ENCODE assay signal across 11 cellular contexts in the genomic region with DNA sequence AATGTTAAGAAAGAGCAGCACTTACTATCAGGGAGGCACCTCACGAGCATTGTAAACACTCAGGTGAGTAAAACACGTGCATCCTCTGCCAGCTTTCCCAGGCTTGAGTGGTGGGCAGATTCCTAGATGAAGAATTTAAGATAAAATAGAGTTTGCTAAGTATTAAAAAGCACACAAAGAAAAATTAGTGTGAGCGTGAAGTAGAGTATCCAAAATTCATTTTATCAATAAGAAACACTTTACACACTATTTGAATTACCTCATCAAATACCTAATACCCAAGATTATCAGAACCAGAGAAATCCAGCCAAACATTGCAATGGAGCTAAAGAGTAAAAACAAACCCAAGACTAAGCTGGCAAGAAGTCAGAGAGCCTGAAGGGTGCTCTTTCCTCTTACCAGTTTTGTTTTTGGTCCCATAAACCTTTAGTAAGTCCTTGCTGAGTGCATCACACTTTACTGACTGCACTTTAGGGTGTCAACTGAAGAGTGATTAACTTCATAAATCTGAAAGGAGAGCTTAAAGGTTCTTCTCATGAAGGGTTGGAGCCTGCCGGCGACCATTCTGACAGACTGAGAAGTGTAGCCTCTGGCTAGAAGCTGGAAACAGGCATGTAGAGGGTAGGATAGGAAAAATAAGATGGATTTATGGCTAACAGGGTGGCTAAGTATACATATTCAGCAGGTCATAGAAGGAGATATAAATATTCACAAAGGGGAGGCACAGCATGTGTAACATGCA.
DNase-seq lines count a peak whose midpoint lies in the region; ATAC-seq and TF ChIP-seq lines count a peak whose summit lies in the region.
"Had no signal": no experiment of that assay in that cellular context is flagged by ENCODE, and none has a peak within 500 bp of the region (broad histone marks: within the 10 kb centered on the region; RNA-seq: fewer than 3 reads in every experiment).

No MANE protein-coding gene starts in this region.

- H3K27me3 Mint-ChIP-seq in Calu3 (ENCODE audit: unreplicated experiment) (no peaks in the 10 kb centered on the region), HFFc6 (ENCODE audit: insufficient read depth) (no peaks in the 10 kb centered on the region), brain (peaks cover 7% of the 10 kb centered on the region), nephron progenitor cell (ENCODE audit: low read depth, poor library complexity) (no peaks in the 10 kb centered on the region)
- H3K27me3 Mint-ChIP-seq: activated CD4-positive, alpha-beta T cell treated with anti-CD3 and anti-CD28 coated beads, Interleukin-2, amount 10 ng/mL, durations not matched to agents 7 days and 5 days had no signal

- ATAC-seq in HG03520 (IDR thresholded peaks at IDR 0.05; ENCODE audit: unreplicated experiment): no peak
- ATAC-seq in GM21619 (IDR thresholded peaks at IDR 0.05; ENCODE audit: unreplicated experiment): no peak
- ATAC-seq: stimulated activated effector memory CD8-positive, alpha-beta T cell treated with anti-CD3 and anti-CD28 coated beads, Interleukin-12 subunit alpha, Interleukin-12 subunit beta, amount 100 ng/mL, for 72 hours had no signal

- DNase-seq in Calu3 (no peak), HFFc6 (no peak), nephron progenitor cell (no peak), GF-D8 (lab: John Stamatoyannopoulos, UW) (no peak)
- DNase-seq in activated naive CD4-positive, alpha-beta T cell (lab: John Stamatoyannopoulos, UW): no peak

- H3K9me3 Mint-ChIP-seq in Calu3 (ENCODE audit: low read depth, unreplicated experiment) (peaks cover 4% of the 10 kb centered on the region), HFFc6 (no peaks in the 10 kb centered on the region), brain (peaks cover 0 to 4% (median 0%) of the 10 kb centered on the region in 5 experiments), nephron progenitor cell (no peaks in the 10 kb centered on the region)
- H3K9me3 Mint-ChIP-seq: activated CD4-positive, alpha-beta T cell treated with anti-CD3 and anti-CD28 coated beads, Interleukin-2, amount 10 ng/mL, durations not matched to agents 7 days and 5 days had no signal

- no peak overlapping the region for H3K4me3 Mint-ChIP-seq in Calu3 (ENCODE audit: low read depth, unreplicated experiment)
- peak overlapping the region; percentile 84; the same call in 1 of the 2 replicates for H3K4me3 Mint-ChIP-seq in HFFc6
- H3K4me3 Mint-ChIP-seq in brain: peak overlapping the region in 3 of 5 experiments; percentile 71 to 85 (median 77)
- H3K4me3 Mint-ChIP-seq in nephron progenitor cell: no peak overlapping the region
- H3K4me3 Mint-ChIP-seq: activated CD4-positive, alpha-beta T cell treated with anti-CD3 and anti-CD28 coated beads, Interleukin-2, amount 10 ng/mL, durations not matched to agents 7 days and 5 days; naive thymus-derived CD4-positive, alpha-beta T cell; stimulated activated effector memory CD8-positive, alpha-beta T cell treated with anti-CD3 and anti-CD28 coated beads, Interleukin-12 subunit alpha, Interleukin-12 subunit beta, amount 100 ng/mL, for 72 hours had no signal

- no peaks in the 10 kb centered on the region for H3K36me3 Mint-ChIP-seq in Calu3 (ENCODE audit: insufficient read depth, unreplicated experiment)
- 0 out of 2 replicates have a peak, but pooled peaks cover 5% of the 10 kb centered on the region for H3K36me3 Mint-ChIP-seq in HFFc6 (ENCODE audit: low read depth)
- no peaks in the 10 kb centered on the region for H3K36me3 Mint-ChIP-seq in brain
- H3K36me3 Mint-ChIP-seq in nephron progenitor cell (ENCODE audit: low read depth): no peaks in the 10 kb centered on the region
- H3K36me3 Mint-ChIP-seq: naive thymus-derived CD4-positive, alpha-beta T cell; stimulated activated effector memory CD8-positive, alpha-beta T cell treated with anti-CD3 and anti-CD28 coated beads, Interleukin-12 subunit alpha, Interleukin-12 subunit beta, amount 100 ng/mL, for 72 hours had no signal

- intact Hi-C loops in Calu3 (cut with micrococcal nuclease; ENCODE audit: unreplicated experiment): loop anchor here (1.0 to 5.0 kb wide), 4 partner anchors 56 to 486 kb away; no protein-coding TSS in a partner anchor

- BruUV-seq in Calu3 (replicated peaks; lab: Mats Ljungman, UMichigan): no TSS peak

- CTCF ChIA-PET in Calu3 (lab: Charles Lee): interaction anchor here (0.8 to 2.2 kb wide), 5 partner anchors 13 to 847 kb away, joined by 3 to 30 read pairs (median 4); no protein-coding TSS in a partner anchor

- TF ChIP-seq CTCF in Calu3 (IDR thresholded peaks at IDR 0.05; ENCODE audit: unreplicated experiment) (no peak), HFFc6 (IDR thresholded peaks at IDR 0.05) (no peak), brain (conservative IDR thresholded peaks at IDR 0.05) (no peak), nephron progenitor cell (IDR thresholded peaks at IDR 0.05) (no peak)

- H3K27ac Mint-ChIP-seq in Calu3 (ENCODE audit: unreplicated experiment) (peak overlapping the region; percentile 22), HFFc6 (no peak overlapping the region), brain (peak overlapping the region in 3 of 5 experiments; percentile 69 to 85 (median 85)), nephron progenitor cell (peak overlapping the region; percentile 8)
- H3K27ac Mint-ChIP-seq: activated CD4-positive, alpha-beta T cell treated with anti-CD3 and anti-CD28 coated beads, Interleukin-2, amount 10 ng/mL, durations not matched to agents 7 days and 5 days; naive thymus-derived CD4-positive, alpha-beta T cell; stimulated activated effector memory CD8-positive, alpha-beta T cell treated with anti-CD3 and anti-CD28 coated beads, Interleukin-12 subunit alpha, Interleukin-12 subunit beta, amount 100 ng/mL, for 72 hours had no signal

- peaks cover 33% of the 10 kb centered on the region for H3K4me1 Mint-ChIP-seq in Calu3 (ENCODE audit: low read depth, unreplicated experiment)
- H3K4me1 Mint-ChIP-seq in HFFc6 (ENCODE audit: low read depth): peaks cover 24% of the 10 kb centered on the region
- H3K4me1 Mint-ChIP-seq in brain: peaks cover 41% of the 10 kb centered on the region
- peaks cover 26% of the 10 kb centered on the region for H3K4me1 Mint-ChIP-seq in nephron progenitor cell
- H3K4me1 Mint-ChIP-seq: activated CD4-positive, alpha-beta T cell treated with anti-CD3 and anti-CD28 coated beads, Interleukin-2, amount 10 ng/mL, durations not matched to agents 7 days and 5 days; stimulated activated effector memory CD8-positive, alpha-beta T cell treated with anti-CD3 and anti-CD28 coated beads, Interleukin-12 subunit alpha, Interleukin-12 subunit beta, amount 100 ng/mL, for 72 hours had no signal

Comparison
In these comparisons a context has a peak if more than half of its experiments do, and no peak if none do; other contexts are left out.
1. H3K4me3 Mint-ChIP-seq: peak in HFFc6 (single experiment) and brain (3 of 5); none in Calu3 (single experiment) and nephron progenitor cell (single experiment).